1 cellular context compared by ENCODE assay signal in genomic region chr6:128508588-128509296, GRCh38.
TF ChIP-seq lines count a peak whose summit lies in the region.

No MANE protein-coding gene starts in this region.

TF ChIP-seq in HepG2, 621 proteins besides CTCF, POLR2A, EP300 and RAD21 (continued from another document and continues in another):
- TF ChIP-seq ZNF710 (CRISPR knock-in tag; IDR thresholded peaks at IDR 0.05; ENCODE audit: borderline replicate concordance), result peak; percentile 38; the same call in 1 of the 2 replicates
- no peak for TF ChIP-seq MLXIP (CRISPR knock-in tag; IDR thresholded peaks at IDR 0.05; ENCODE audit: borderline replicate concordance)
- peak; percentile 78; the same call in 1 of the 2 replicates for TF ChIP-seq ATF3 (CRISPR knock-in tag; IDR thresholded peaks at IDR 0.05)
- peak; percentile 31; the same call in 1 of the 2 replicates for TF ChIP-seq RXRB (CRISPR knock-in tag; IDR thresholded peaks at IDR 0.05; ENCODE audit: borderline replicate concordance)
- no peak for TF ChIP-seq ATRX (CRISPR knock-in tag; IDR thresholded peaks at IDR 0.05; ENCODE audit: borderline replicate concordance)
- TF ChIP-seq KLF6 (CRISPR knock-in tag; IDR thresholded peaks at IDR 0.05), result no peak
- TF ChIP-seq PITX1 (CRISPR knock-in tag; IDR thresholded peaks at IDR 0.05), result 0 out of 2 replicates have a peak, but pooled peaks have one; percentile 11
- TF ChIP-seq KDM4B (CRISPR knock-in tag; IDR thresholded peaks at IDR 0.05), result no peak
- peak; percentile 26; the same call in 1 of the 2 replicates for TF ChIP-seq KDM2A (CRISPR knock-in tag; IDR thresholded peaks at IDR 0.05; ENCODE audit: borderline replicate concordance, low read depth)
- TF ChIP-seq MTA3 (CRISPR knock-in tag; IDR thresholded peaks at IDR 0.05), result no peak
- TF ChIP-seq RERE (CRISPR knock-in tag; IDR thresholded peaks at IDR 0.05; ENCODE audit: low read depth), result no peak
- no peak for TF ChIP-seq MXD3 (CRISPR knock-in tag; IDR thresholded peaks at IDR 0.05)
- peak; percentile 33 for TF ChIP-seq ZEB1 (IDR thresholded peaks at IDR 0.05; ENCODE audit: insufficient replicate concordance, low read depth)
- no peak for TF ChIP-seq ZNF251 (CRISPR knock-in tag; IDR thresholded peaks at IDR 0.05)
- TF ChIP-seq IKZF5 (CRISPR knock-in tag; IDR thresholded peaks at IDR 0.05), result peak; percentile 64; the same call in 1 of the 2 replicates
- TF ChIP-seq ZNF503 (CRISPR knock-in tag; IDR thresholded peaks at IDR 0.05), result 0 out of 2 replicates have a peak, but pooled peaks have one; percentile 11
- TF ChIP-seq NR2F6 (IDR thresholded peaks at IDR 0.05), result peak; percentile 12; the same call in 1 of the 2 replicates
- TF ChIP-seq NR2F6 (CRISPR knock-in tag; IDR thresholded peaks at IDR 0.05), result 0 out of 2 replicates have a peak, but pooled peaks have one; percentile 17
- TF ChIP-seq AGO1 (IDR thresholded peaks at IDR 0.05; ENCODE audit: low read depth, low read length, poor library complexity, severe bottlenecking), result no peak
- no peak; the same call in 1 of the 2 replicates for TF ChIP-seq GABPB1 (CRISPR knock-in tag; IDR thresholded peaks at IDR 0.05)
- TF ChIP-seq ZHX2 (IDR thresholded peaks at IDR 0.05; ENCODE audit: low read depth), result no peak
- no peak for TF ChIP-seq ZHX2 (CRISPR knock-in tag; IDR thresholded peaks at IDR 0.05; ENCODE audit: borderline replicate concordance)
- TF ChIP-seq RCOR2 (CRISPR knock-in tag; IDR thresholded peaks at IDR 0.05), result peak; percentile 48
- no peak for TF ChIP-seq ZNF740 (CRISPR knock-in tag; IDR thresholded peaks at IDR 0.05)
- 0 out of 2 replicates have a peak, but pooled peaks have one; percentile 28 for TF ChIP-seq KDM3A (CRISPR knock-in tag; IDR thresholded peaks at IDR 0.05; ENCODE audit: low read depth)
- TF ChIP-seq ZNF720 (CRISPR knock-in tag; IDR thresholded peaks at IDR 0.05), result no peak
- no peak for TF ChIP-seq ZNF264 (CRISPR knock-in tag; IDR thresholded peaks at IDR 0.05)
- TF ChIP-seq CREB3 (CRISPR knock-in tag; IDR thresholded peaks at IDR 0.05), result no peak
- TF ChIP-seq ZNF616 (CRISPR knock-in tag; IDR thresholded peaks at IDR 0.05; ENCODE audit: low read depth), result no peak
- TF ChIP-seq ASH2L (IDR thresholded peaks at IDR 0.05; ENCODE audit: insufficient read length, low read depth, low read length), result no peak
- no peak for TF ChIP-seq STAG1 (CRISPR knock-in tag; IDR thresholded peaks at IDR 0.05)
- TF ChIP-seq ARHGAP35 (CRISPR knock-in tag; IDR thresholded peaks at IDR 0.05; ENCODE audit: borderline replicate concordance), result no peak
